ENCODE assay signal across 22 cellular contexts in genomic region chr1:3904843-3905185, GRCh38.
"Had no signal": no experiment of that assay in that cellular context is flagged by ENCODE, and none has a peak within 500 bp of the region (broad histone marks: within the 10 kb centered on the region; RNA-seq: fewer than 3 reads in every experiment).

No MANE protein-coding gene starts in this region.

- H3K4me3 ChIP-seq: gastroesophageal sphincter, right lobe of liver, suprapubic skin had no signal

- ATAC-seq: gastroesophageal sphincter; left ventricle myocardium superior; right lobe of liver; stimulated activated naive CD8-positive, alpha-beta T cell treated with anti-CD3 and anti-CD28 coated beads, Interleukin-15, Interleukin-2, amounts not matched to agents 100 U/mL and 50 U/mL, for 24 hours had no signal

- H3K4me3 Mint-ChIP-seq: activated naive CD8-positive, alpha-beta T cell; brain; central memory CD8-positive, alpha-beta T cell; type B pancreatic cell had no signal

- H3K9me3 ChIP-seq: gastroesophageal sphincter, neutrophil, right lobe of liver, suprapubic skin had no signal

- H3K27me3 ChIP-seq: right lobe of liver, suprapubic skin had no signal

- H3K27me3 Mint-ChIP-seq: activated naive CD8-positive, alpha-beta T cell; central memory CD8-positive, alpha-beta T cell; type B pancreatic cell had no signal

- H3K27ac Mint-ChIP-seq: type B pancreatic cell had no signal

- DNase-seq: activated CD4-positive, alpha-beta T cell treated with anti-CD3 and anti-CD28 coated beads for 4 hours; activated CD8-positive, alpha-beta memory T cell treated with anti-CD3 and anti-CD28 coated beads for 24 hours; amygdala; cortex of kidney; effector CD8-positive, alpha-beta T cell; left ventricle myocardium superior; stimulated activated CD4-positive, alpha-beta T cell treated with anti-CD3 and anti-CD28 coated beads, Interleukin-12 subunit alpha, Interleukin-12 subunit beta, amount 100 ng/mL, for 4 hours; stimulated activated CD4-positive, alpha-beta T cell treated with anti-CD3 and anti-CD28 coated beads, Interleukin-4, amount 100 ng/mL, for 1 hour; stimulated activated CD8-positive, alpha-beta memory T cell treated with anti-CD3 and anti-CD28 coated beads, Interleukin-4, amount 100 ng/mL, for 48 hours; stimulated activated naive CD8-positive, alpha-beta T cell treated with anti-CD3 and anti-CD28 coated beads, Interleukin-15, Interleukin-2, amounts not matched to agents 100 U/mL and 50 U/mL, for 24 hours; T1000 had no signal

- FAIRE-seq: keratinocyte had no signal

- H3K9me3 Mint-ChIP-seq: activated T-helper 2 cell treated with anti-CD3 and anti-CD28 coated beads, Interferon-gamma antibody, Interleukin-2, Interleukin-4, amounts not matched to agents 10 μg/mL and 5 μg/mL and 100 μg/mL, durations not matched to agents 14 hours and 24 hours and 36 hours; central memory CD8-positive, alpha-beta T cell; type B pancreatic cell had no signal

- H3K27ac ChIP-seq: epithelial cell of prostate, gastroesophageal sphincter, neutrophil, right lobe of liver, suprapubic skin had no signal

- H3K36me3 ChIP-seq: gastroesophageal sphincter, neutrophil, right lobe of liver, suprapubic skin had no signal

- H3K36me3 Mint-ChIP-seq: activated naive CD8-positive, alpha-beta T cell; brain; type B pancreatic cell had no signal
